16 cellular contexts compared by ENCODE assay signal in the genomic region with DNA sequence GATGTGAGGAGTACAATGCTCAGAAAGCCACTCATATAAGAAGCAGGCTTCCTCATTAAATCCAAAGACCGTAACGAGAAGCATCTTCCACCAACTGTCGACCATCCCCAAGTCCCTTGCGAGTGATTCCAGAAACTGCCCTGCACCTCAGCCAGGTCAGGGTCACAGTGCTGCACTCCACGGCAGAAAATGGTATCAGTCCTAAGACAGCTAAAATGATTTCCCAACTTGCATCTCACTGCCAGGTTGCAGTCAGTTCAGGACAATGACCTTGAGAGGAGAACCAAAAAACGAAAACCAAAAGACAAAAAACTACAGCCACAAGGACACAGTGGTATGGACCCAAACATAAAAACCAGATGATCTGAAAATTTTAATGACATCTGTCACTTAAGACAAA. TPM values are rescaled to one million over a fixed set of nuclear protein-coding genes. Genes with fewer than 3 reads are reported as not detected.
DNase-seq lines count a peak whose midpoint lies in the region; ATAC-seq, FAIRE-seq and TF ChIP-seq lines count a peak whose summit lies in the region.
"Had no signal": no experiment of that assay in that cellular context is flagged by ENCODE, and none has a peak within 500 bp of the region (broad histone marks: within the 10 kb centered on the region; RNA-seq: fewer than 3 reads in every experiment).

No MANE protein-coding gene starts in this region.

- H3K9me3 Mint-ChIP-seq in chondrocyte (ENCODE audit: low read depth): no peaks in the 10 kb centered on the region
- H3K9me3 Mint-ChIP-seq: CD4-positive, alpha-beta T cell had no signal

- CTCF ChIA-PET in HepG2 (lab: Yijun Ruan, JAX; ENCODE audit: low intra/inter-chr PET ratio, low total read pairs): no interaction called here

- H3K27ac ChIP-seq in liver (ENCODE audit: low read depth in 1 of 2, low read length in 2 of 2): no peak overlapping the region
- H3K27ac ChIP-seq in HepG2 (ENCODE audit: extremely low read length, insufficient read depth, low read length): no peak overlapping the region
- peak overlapping the region in 1 of 2 donors; percentile 63 for H3K27ac ChIP-seq in testis
- H3K27ac ChIP-seq: GM23248 had no signal

- TF ChIP-seq POLR2A in HepG2 (IDR thresholded peaks at IDR 0.05; ENCODE audit: insufficient read depth in 1 of 2, low read depth in 2 of 2, low read length in 2 of 2) (no peak), testis (IDR thresholded peaks at IDR 0.05) (no peak)

- H3K9ac ChIP-seq in liver (ENCODE audit: low read depth in 1 of 2, low read length in 2 of 2): no peak overlapping the region
- no peak overlapping the region for H3K9ac ChIP-seq in HepG2 (ENCODE audit: insufficient read depth, low read depth, low read length)
- H3K9ac ChIP-seq: GM23248 had no signal

- peaks cover 24% of the 10 kb centered on the region for H3K36me3 Mint-ChIP-seq in chondrocyte (ENCODE audit: low read depth)

- WGBS in liver: 35% methylated on average over 6 of the region's 6 CpGs
- WGBS in HepG2 (ENCODE audit: low lambda C conversion rate): 82% methylated on average over 6 of the region's 6 CpGs
- 34 to 37% methylated on average over 6 of the region's 6 CpGs for WGBS in testis, 2 donors

- no peak for TF ChIP-seq CTCF in liver (IDR thresholded peaks at IDR 0.05; ENCODE audit: low read depth, low read length, missing input control)
- TF ChIP-seq CTCF in HepG2 (CRISPR knock-in tag; IDR thresholded peaks at IDR 0.05): no peak
- no peak for TF ChIP-seq CTCF in chondrocyte (IDR thresholded peaks at IDR 0.05)
- no peak for TF ChIP-seq CTCF in testis (IDR thresholded peaks at IDR 0.05)

- ATAC-seq in HepG2: no peak
- peak; percentile 96 for ATAC-seq in left lobe of liver
- ATAC-seq: HCT116 had no signal

- no peaks in the 10 kb centered on the region for H4K20me1 ChIP-seq in HepG2 (ENCODE audit: insufficient read depth, low read length)

- BruUV-seq in HepG2 (replicated peaks; lab: Mats Ljungman, UMichigan): no TSS peak

- no peak overlapping the region for H2AFZ ChIP-seq in HepG2 (ENCODE audit: low read length)
- H2AFZ ChIP-seq: GM23248 had no signal

- H3K4me3 ChIP-seq in liver (ENCODE audit: low read depth in 1 of 3, low read length in 3 of 3) (no peak overlapping the region), HepG2 (replicated peaks in 1 of 3; ENCODE audit: insufficient read depth in 1 of 3, low read depth in 2 of 3, low read length in 3 of 3) (no peak overlapping the region), testis (no peak overlapping the region)
- H3K4me3 ChIP-seq: GM23248 had no signal

- FAIRE-seq in HepG2 (lab: Jason Lieb, UNC): no peak
- FAIRE-seq: GM18507 had no signal

- TF ChIP-seq EP300 in HepG2 (IDR thresholded peaks at IDR 0.05; ENCODE audit: low read depth in 2 of 2, low read length in 2 of 2) (no peak), HepG2 (CRISPR knock-in tag; IDR thresholded peaks at IDR 0.05; ENCODE audit: borderline replicate concordance) (no peak)

- peaks cover 8% of the 10 kb centered on the region for H3K79me2 ChIP-seq in HepG2 (ENCODE audit: insufficient read depth, low read length)

- H3K9me3 ChIP-seq in liver (ENCODE audit: control insufficient read depth in 4 of 4, low read length in 3 of 4) (no peaks in the 10 kb centered on the region), HepG2 (ENCODE audit: low read length) (no peaks in the 10 kb centered on the region), testis (no peaks in the 10 kb centered on the region)

- TF ChIP-seq RAD21 in liver (IDR thresholded peaks at IDR 0.05): peak; percentile 29 to 50
- no peak for TF ChIP-seq RAD21 in HepG2 (CRISPR knock-in tag; IDR thresholded peaks at IDR 0.05)

- H3K4me2 ChIP-seq in HepG2 (ENCODE audit: low read depth, low read length): no peak overlapping the region

- H3K4me1 Mint-ChIP-seq in chondrocyte (ENCODE audit: low read depth): no peaks in the 10 kb centered on the region
- H3K4me1 Mint-ChIP-seq: B cell had no signal

- intact Hi-C loops in HepG2 (cut with micrococcal nuclease; ENCODE audit: unreplicated experiment) (no loop called here), testis (cut with DNase I; ENCODE audit: low total_unique reads) (no loop called here)

- DNase-seq in HepG2 (ENCODE audit: low spot score): no peak
- DNase-seq in chondrocyte (ENCODE audit: low spot score): peak; percentile 15
- peak; percentile 70 for DNase-seq in left lobe of liver (ENCODE audit: low spot score)
- peak; percentile 55 for DNase-seq in testis
- no peak for DNase-seq in stimulated activated CD4-positive, alpha-beta T cell treated with anti-CD3 and anti-CD28 coated beads, Interleukin-2, amount 100 ng/mL, for 48 hours
- no peak for DNase-seq in stimulated activated naive CD4-positive, alpha-beta T cell treated with Interleukin-2 at 50 U/mL for 16 hours (lab: John Stamatoyannopoulos, UW)
- DNase-seq in SIG-M5 (lab: John Stamatoyannopoulos, UW): no peak
- DNase-seq: C1 segment of cervical spinal cord; Calu3; CD4-positive, alpha-beta T cell; DMS 273 treated with DMSO at 0.1 percent for 48 hours; GM23248 had no signal

- H3K36me3 ChIP-seq in liver (ENCODE audit: control insufficient read depth in 4 of 4, insufficient read depth in 3 of 4, low read depth in 1 of 4, low read length in 3 of 4) (peaks cover 4 to 23% (median 11%) of the 10 kb centered on the region in 4 donors), HepG2 (replicated peaks in 1 of 2; ENCODE audit: control insufficient read depth in 1 of 2, insufficient read depth in 2 of 2, low read length in 2 of 2) (peaks cover 24 to 66% of the 10 kb centered on the region in 2 experiments), testis (ENCODE audit: low read depth, missing control alignments) (no peaks in the 10 kb centered on the region)

- no peak overlapping the region for H3K4me3 Mint-ChIP-seq in chondrocyte (ENCODE audit: unreplicated experiment)
- H3K4me3 Mint-ChIP-seq: B cell; CD4-positive, alpha-beta T cell had no signal

- H3K27me3 ChIP-seq in liver (ENCODE audit: control insufficient read depth in 4 of 4, insufficient read depth in 4 of 4, low read length in 3 of 4): no peaks in the 10 kb centered on the region
- H3K27me3 ChIP-seq in HepG2 (ENCODE audit: control insufficient read depth in 1 of 2, insufficient read depth in 2 of 2, low read length in 2 of 2): no peaks in the 10 kb centered on the region
- H3K27me3 ChIP-seq in testis: no peaks in the 10 kb centered on the region

- H3K4me1 ChIP-seq in liver (ENCODE audit: control insufficient read depth in 4 of 4, insufficient read depth in 4 of 4, low read length in 3 of 4) (peaks cover 0 to 25% (median 18%) of the 10 kb centered on the region in 4 donors), HepG2 (ENCODE audit: insufficient read depth, low read length) (no peaks in the 10 kb centered on the region), testis (peaks cover 4% of the 10 kb centered on the region)

- H3K27ac Mint-ChIP-seq in chondrocyte (ENCODE audit: unreplicated experiment): peak overlapping the region; percentile 57
- H3K27ac Mint-ChIP-seq: B cell; CD4-positive, alpha-beta T cell had no signal

- in situ Hi-C loops in HepG2 (cut with HindIII; ENCODE audit: extremely low pct_ligation_motif_present, low pct_unique_long_range_greater_than_20kb): no loop called here

- no peaks in the 10 kb centered on the region for H3K27me3 Mint-ChIP-seq in chondrocyte (ENCODE audit: low read depth)
- H3K27me3 Mint-ChIP-seq: B cell; CD4-positive, alpha-beta T cell had no signal

- POLR2A ChIA-PET in HepG2 (lab: Yijun Ruan, JAX): no interaction called here

RNA-seq across cellular contexts. Expression of a gene that starts 20.6 kb away (rescaled TPM):
- 10 to 100 TPM; 13.1 to 19.8 TPM for total RNA-seq in liver
- polyA plus RNA-seq in liver: 1 to 10 TPM; 4.0 to 7.8 TPM
- 40.2 and 69.6 TPM in 2 replicates for total RNA-seq in HepG2 (2016; rRNA removed; fragmentation: Illumina TruSeq; extraction: Trizol)
- 5.9 and 8.0 TPM in 2 replicates for total RNA-seq in HepG2 (2016; cell fraction: cytosol; rRNA removed; fragmentation: Illumina TruSeq; extraction: Trizol; ENCODE audit: low read depth)
- 38.7 and 67.2 TPM in 2 replicates for total RNA-seq in HepG2 (2016; cell fraction: insoluble cytoplasmic fraction; rRNA removed; fragmentation: Illumina TruSeq; extraction: Trizol)
- 14.1 and 16.7 TPM in 2 replicates for total RNA-seq in HepG2 (2016; cell fraction: membrane; rRNA removed; fragmentation: Illumina TruSeq; extraction: Trizol)
- total RNA-seq in HepG2 (2016; cell fraction: nucleus; rRNA removed; fragmentation: Illumina TruSeq; extraction: Trizol): 29.6 and 33.9 TPM in 2 replicates
- 8.7 and 10.9 TPM in 2 replicates for polyA plus RNA-seq in HepG2 (2011; rRNA removed)
- polyA plus RNA-seq in HepG2 (2011; cell fraction: cytosol; rRNA removed): 4.5 and 6.6 TPM in 2 replicates
- 7.7 and 8.7 TPM in 2 replicates for polyA plus RNA-seq in HepG2 (2011; cell fraction: nucleus; rRNA removed)
- 12.0 and 12.8 TPM in 2 replicates for polyA plus RNA-seq in HepG2 (2012)
- polyA plus RNA-seq in HepG2 (2016; cell fraction: cytosol; fragmentation: Illumina TruSeq; extraction: Trizol; ENCODE audit: low read depth): 0.65 and 0.78 TPM in 2 replicates
- polyA plus RNA-seq in HepG2 (2016; cell fraction: insoluble cytoplasmic fraction; fragmentation: Illumina TruSeq; extraction: Trizol; ENCODE audit: low read depth): 22.2 and 22.3 TPM in 2 replicates
- 2.0 and 2.5 TPM in 2 replicates for polyA plus RNA-seq in HepG2 (2016; cell fraction: membrane; fragmentation: Illumina TruSeq; extraction: Trizol; ENCODE audit: low read depth)
- 20.8 and 22.6 TPM in 2 replicates for polyA plus RNA-seq in HepG2 (2016; cell fraction: nucleus; fragmentation: Illumina TruSeq; extraction: Trizol; ENCODE audit: insufficient read depth, low read depth)
- 14.7 and 18.6 TPM in 2 replicates for polyA minus RNA-seq in HepG2 (2011; rRNA and poly(A)+ RNA removed; ENCODE audit: low replicate concordance)
- 20.0 and 21.5 TPM in 2 replicates for polyA minus RNA-seq in HepG2 (2011; cell fraction: cytosol; rRNA and poly(A)+ RNA removed)
- polyA minus RNA-seq in HepG2 (2011; cell fraction: nucleus; rRNA and poly(A)+ RNA removed): 22.9 and 23.6 TPM in 2 replicates
- 33.5 to 37.7 TPM (median 37.3 TPM) in 3 replicates for total RNA-seq in chondrocyte
- total RNA-seq in left lobe of liver: 13.8 TPM
- 10 to 100 TPM; 91.4 TPM for total RNA-seq in testis
- 114 TPM for polyA plus RNA-seq in testis (ENCODE audit: insufficient read depth, low read depth, low replicate concordance)

RNA-seq across cellular contexts. Expression of a gene that starts 39.8 kb away (rescaled TPM):
- 10 to 100 TPM; 13.8 to 49.0 TPM for total RNA-seq in liver
- polyA plus RNA-seq in liver: 10 to 100 TPM in 1 of 2 donors, 1 to 10 TPM in 1; 4.7 to 10.1 TPM
- 22.5 and 26.5 TPM in 2 replicates for total RNA-seq in HepG2 (2016; rRNA removed; fragmentation: Illumina TruSeq; extraction: Trizol)
- 13.8 and 16.3 TPM in 2 replicates for total RNA-seq in HepG2 (2016; cell fraction: cytosol; rRNA removed; fragmentation: Illumina TruSeq; extraction: Trizol; ENCODE audit: low read depth)
- total RNA-seq in HepG2 (2016; cell fraction: insoluble cytoplasmic fraction; rRNA removed; fragmentation: Illumina TruSeq; extraction: Trizol): 16.0 and 25.9 TPM in 2 replicates
- total RNA-seq in HepG2 (2016; cell fraction: membrane; rRNA removed; fragmentation: Illumina TruSeq; extraction: Trizol): 31.1 and 32.8 TPM in 2 replicates
- total RNA-seq in HepG2 (2016; cell fraction: nucleus; rRNA removed; fragmentation: Illumina TruSeq; extraction: Trizol): 17.0 and 22.2 TPM in 2 replicates
- polyA plus RNA-seq in HepG2 (2011; rRNA removed): 12.4 and 14.0 TPM in 2 replicates
- polyA plus RNA-seq in HepG2 (2011; cell fraction: cytosol; rRNA removed): 10.2 and 11.2 TPM in 2 replicates
- 22.9 and 26.6 TPM in 2 replicates for polyA plus RNA-seq in HepG2 (2011; cell fraction: nucleus; rRNA removed)
- 13.4 and 18.1 TPM in 2 replicates for polyA plus RNA-seq in HepG2 (2012)
- polyA plus RNA-seq in HepG2 (2016; cell fraction: cytosol; fragmentation: Illumina TruSeq; extraction: Trizol; ENCODE audit: low read depth): 16.7 and 20.1 TPM in 2 replicates
- 22.9 and 33.7 TPM in 2 replicates for polyA plus RNA-seq in HepG2 (2016; cell fraction: insoluble cytoplasmic fraction; fragmentation: Illumina TruSeq; extraction: Trizol; ENCODE audit: low read depth)
- 35.7 and 39.3 TPM in 2 replicates for polyA plus RNA-seq in HepG2 (2016; cell fraction: membrane; fragmentation: Illumina TruSeq; extraction: Trizol; ENCODE audit: low read depth)
- polyA plus RNA-seq in HepG2 (2016; cell fraction: nucleus; fragmentation: Illumina TruSeq; extraction: Trizol; ENCODE audit: insufficient read depth, low read depth): 49.9 and 50.4 TPM in 2 replicates
- polyA minus RNA-seq in HepG2 (2011; rRNA and poly(A)+ RNA removed; ENCODE audit: low replicate concordance): 6.8 and 27.9 TPM in 2 replicates
- polyA minus RNA-seq in HepG2 (2011; cell fraction: cytosol; rRNA and poly(A)+ RNA removed): 7.7 and 7.9 TPM in 2 replicates
- 14.9 and 17.4 TPM in 2 replicates for polyA minus RNA-seq in HepG2 (2011; cell fraction: nucleus; rRNA and poly(A)+ RNA removed)
- total RNA-seq in chondrocyte: 43.8 to 49.5 TPM (median 47.1 TPM) in 3 replicates
- 14.7 TPM for total RNA-seq in left lobe of liver
- 10 to 100 TPM; 25.3 to 28.3 TPM for total RNA-seq in testis
- polyA plus RNA-seq in testis (ENCODE audit: insufficient read depth, low read depth, low replicate concordance): 25.2 TPM

Comparison
In these comparisons a context has a peak if more than half of its experiments do, and no peak if none do; other contexts are left out.
1. DNase-seq: peak in chondrocyte (single experiment), left lobe of liver (single experiment) and testis (single experiment); none in HepG2 (single experiment), stimulated activated CD4-positive, alpha-beta T cell treated with anti-CD3 and anti-CD28 coated beads, Interleukin-2, amount 100 ng/mL, for 48 hours (0 of 2), stimulated activated naive CD4-positive, alpha-beta T cell treated with Interleukin-2 at 50 U/mL for 16 hours (single experiment) and SIG-M5 (single experiment).